ENCODE assay signal across 1 cellular context in genomic region chr12:7289743-7290142, GRCh38.
TF ChIP-seq lines count a peak whose summit lies in the region.

No MANE protein-coding gene starts in this region.

TF ChIP-seq in GM23338, 12 proteins besides CTCF, POLR2A, EP300 and RAD21 (continued from another document):
- TF ChIP-seq ZNF462 (CRISPR knock-in tag; IDR thresholded peaks at IDR 0.05) (no peak), ZNF114 (CRISPR knock-in tag; IDR thresholded peaks at IDR 0.05) (no peak), POLR2AphosphoS5 (IDR thresholded peaks at IDR 0.05; ENCODE audit: low read depth) (no peak), ETS1 (IDR thresholded peaks at IDR 0.05) (no peak)
